Comparison of ENCODE assay signal across 18 cellular contexts in the genomic region with DNA sequence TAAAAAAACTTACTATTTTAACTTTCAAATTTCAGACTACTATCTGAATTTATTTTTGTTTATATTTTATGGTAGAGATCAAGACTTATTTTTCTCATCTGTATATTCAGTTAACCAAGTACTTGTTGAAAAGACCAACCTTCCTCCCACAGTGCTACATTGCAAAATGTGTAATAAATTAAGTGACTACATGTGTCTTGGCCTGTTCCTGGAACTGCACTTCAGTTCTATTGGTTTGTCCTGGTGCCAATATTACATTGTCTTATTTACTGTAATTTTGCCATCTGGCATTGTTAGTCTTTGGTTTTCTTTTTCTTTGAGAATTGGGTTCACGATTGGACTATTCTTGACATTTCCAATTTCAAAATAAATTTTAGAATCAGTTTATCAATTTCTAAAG.
A peak's percentile ranks its signal among the peaks of the same experiment; 100 is the strongest.
DNase-seq lines count a peak whose midpoint lies in the region; ATAC-seq and TF ChIP-seq lines count a peak whose summit lies in the region.
"Had no signal": no experiment of that assay in that cellular context is flagged by ENCODE, and none has a peak within 500 bp of the region (broad histone marks: within the 10 kb centered on the region; RNA-seq: fewer than 3 reads in every experiment).

No MANE protein-coding gene starts in this region.

- H3K9ac ChIP-seq in SK-N-MC (ENCODE audit: insufficient read length) = no peak overlapping the region
- H3K9ac ChIP-seq: BLaER1 had no signal

- ATAC-seq in T-helper 17 cell = no peak
- ATAC-seq in HG02870 (IDR thresholded peaks at IDR 0.05; ENCODE audit: unreplicated experiment) = no peak

- peak; percentile 64 for DNase-seq in DMS 273 treated with DMSO at 0.1 percent for 48 hours (lab: John Stamatoyannopoulos, UW)
- peak; percentile 32 for DNase-seq in MV-4-11 (lab: John Stamatoyannopoulos, UW)
- no peak for DNase-seq in SK-N-MC (ENCODE audit: low read depth, low spot score)
- DNase-seq in fibroblast of the aortic adventitia (ENCODE audit: low read depth) = peak; percentile 49
- DNase-seq in SKM-1 treated with dmso at 0.1 percent for 144 hours (lab: John Stamatoyannopoulos, UW; ENCODE audit: unreplicated experiment) = no peak
- DNase-seq in T-helper 17 cell = no peak
- DNase-seq: CD4-positive, alpha-beta T cell; COR-L47; Karpas-422; MG63; NCI-H187 treated with DMSO at 0.1 percent for 48 hours; NCI-H2107; NCI-H226; NCI-H524 treated with DMSO at 0.1 percent for 48 hours; SJCRH30 had no signal

- no peak for TF ChIP-seq CTCF in fibroblast of the aortic adventitia (IDR thresholded peaks at IDR 0.05; ENCODE audit: insufficient read depth, low read length)

- H3K4me3 ChIP-seq in SK-N-MC (no peak overlapping the region), fibroblast of the aortic adventitia (ENCODE audit: low read depth, low read length) (no peak overlapping the region)
- H3K4me3 ChIP-seq: BLaER1, MG63, SJCRH30 had no signal

- H3K4me3 Mint-ChIP-seq in T-helper 17 cell = no peak overlapping the region
- H3K4me3 Mint-ChIP-seq: CD4-positive, alpha-beta T cell; T-helper 1 cell treated with Interleukin-12 subunit alpha and Interleukin-12 subunit beta and Interleukin-4 antibody, amounts not matched to agents 30 μg/mL and 1 μg/mL, for 36 hours had no signal

- H3K36me3 Mint-ChIP-seq in T-helper 17 cell (ENCODE audit: low read depth) = no peaks in the 10 kb centered on the region

- peak overlapping the region; percentile 68; the same call in 1 of the 2 replicates for H3K27ac ChIP-seq in SK-N-MC
- H3K27ac ChIP-seq: BLaER1, SJCRH30 had no signal

- H3K27me3 Mint-ChIP-seq in T-helper 17 cell = peaks cover 10% of the 10 kb centered on the region
- H3K27me3 Mint-ChIP-seq: CD4-positive, alpha-beta T cell had no signal

- H3K4me1 Mint-ChIP-seq in T-helper 17 cell = peaks cover 6% of the 10 kb centered on the region

- no peak overlapping the region for H3K27ac Mint-ChIP-seq in T-helper 17 cell
- H3K27ac Mint-ChIP-seq: CD4-positive, alpha-beta T cell; T-helper 1 cell treated with Interleukin-12 subunit alpha and Interleukin-12 subunit beta and Interleukin-4 antibody, amounts not matched to agents 30 μg/mL and 1 μg/mL, for 36 hours had no signal

- no peaks in the 10 kb centered on the region; the same call in 1 of the 2 replicates for H3K9me3 ChIP-seq in SK-N-MC (ENCODE audit: low read depth, low read length)
- no peaks in the 10 kb centered on the region for H3K9me3 ChIP-seq in T-helper 17 cell (ENCODE audit: control insufficient read depth, low read length, poor library complexity, severe bottlenecking)
- H3K9me3 ChIP-seq: BLaER1, SJCRH30 had no signal

- H3K36me3 ChIP-seq in SK-N-MC (ENCODE audit: insufficient read depth, low read length) = no peaks in the 10 kb centered on the region; the same call in 1 of the 2 replicates
- H3K36me3 ChIP-seq: BLaER1, MG63, SJCRH30 had no signal

Comparison
In these comparisons a context has a peak if more than half of its experiments do, and no peak if none do; other contexts are left out.
1. DNase-seq: peak in DMS 273 treated with DMSO at 0.1 percent for 48 hours (single experiment), MV-4-11 (single experiment) and fibroblast of the aortic adventitia (single experiment); none in SK-N-MC (single experiment), SKM-1 treated with dmso at 0.1 percent for 144 hours (single experiment) and T-helper 17 cell (0 of 3).